Comparison of ENCODE assay signal across 8 cellular contexts in the genomic region with DNA sequence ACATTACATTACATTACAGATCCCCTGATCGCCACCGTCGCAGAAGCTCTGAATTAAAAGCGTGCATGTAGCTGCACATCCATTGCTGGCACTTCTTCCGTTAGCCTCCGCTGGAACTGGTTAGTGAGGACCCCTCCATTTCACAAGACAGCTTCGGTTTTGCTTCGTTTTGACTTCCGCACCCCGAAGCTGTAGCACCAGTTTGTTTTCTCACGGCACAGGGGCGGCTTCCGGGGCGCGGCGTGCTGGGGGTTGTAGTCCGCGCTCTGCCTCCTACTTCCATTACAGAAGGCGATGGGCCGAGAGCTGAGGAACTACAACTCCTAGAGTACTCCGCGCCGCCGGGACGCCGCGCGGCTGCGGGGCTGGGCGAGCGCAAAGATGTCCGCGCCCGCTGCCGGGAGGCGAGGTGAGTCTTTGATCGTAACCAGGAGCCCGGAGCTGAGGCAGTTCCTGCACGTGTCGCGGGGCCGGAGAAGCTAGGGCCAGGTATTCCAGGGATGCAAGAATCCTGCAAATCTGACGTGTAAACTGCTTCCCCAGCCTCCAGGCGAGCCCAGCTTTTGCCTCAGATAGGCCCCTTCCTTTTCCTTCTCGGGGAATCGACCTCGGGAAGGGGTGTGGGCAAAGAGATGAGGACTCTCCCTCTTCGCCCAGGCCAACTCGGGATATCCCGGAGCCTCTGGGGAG. TPM values are rescaled to one million over a fixed set of nuclear protein-coding genes. Genes with fewer than 3 reads are reported as not detected.
DNase-seq lines count a peak whose midpoint lies in the region; TF ChIP-seq lines count a peak whose summit lies in the region.

A gene (plus strand): TSS at position 352 of the 690 bp plus-strand sequence. CDS start 387 bp downstream, outside the sequence.

- no peaks in the 10 kb centered on the region for H3F3A ChIP-seq in Loucy (ENCODE audit: low read depth)
- no peaks in the 10 kb centered on the region for H3F3A ChIP-seq in neural cell (ENCODE audit: insufficient read depth, low read length, poor library complexity, severe bottlenecking)

- H3K9ac ChIP-seq in Loucy (ENCODE audit: low read depth, low read length, poor library complexity, severe bottlenecking) (peak within 1 kb of the TSS; percentile 97), neural cell (ENCODE audit: low read length) (peak within 1 kb of the TSS; percentile 76)

- H3K9me2 ChIP-seq in Loucy (replicated peaks; ENCODE audit: low read depth, low read length): no peaks in the 10 kb centered on the region
- H3K9me2 ChIP-seq in neural cell (ENCODE audit: insufficient read depth, low read length): no peaks in the 10 kb centered on the region

- H2AFZ ChIP-seq in Loucy (ENCODE audit: low read length) (peak within 1 kb of the TSS; percentile 83), neural cell (ENCODE audit: low read depth, low read length) (peak within 1 kb of the TSS; percentile 62)

- no peak for TF ChIP-seq EP300 in neural cell (conservative IDR thresholded peaks at IDR 0.05; ENCODE audit: poor library complexity, severe bottlenecking)
- TF ChIP-seq EP300 in stomach (IDR thresholded peaks at IDR 0.05): no peak

- intact Hi-C loops in stomach (cut with DNase I; ENCODE audit: low total_unique reads): loop anchor here (10.0 kb wide), 1 partner anchor 83 kb away; no protein-coding TSS in a partner anchor

- TF ChIP-seq RAD21 in neural cell (conservative IDR thresholded peaks at IDR 0.05): peak; percentile 33

- DNase-seq in EL (peak; percentile 96), H4 (ENCODE audit: low spot score) (peak; percentile 88), SHP77 treated with DMSO at 0.1 percent for 48 hours (lab: John Stamatoyannopoulos, UW) (peak; percentile 57), activated gamma-delta T cell (lab: John Stamatoyannopoulos, UW) (peak; percentile 91), fibroblast of the conjunctiva (ENCODE audit: low read depth) (peak; percentile 89), stomach (peak; percentile 96)

- no peak for TF ChIP-seq POLR2A in stomach (IDR thresholded peaks at IDR 0.05)

- H3K4me2 ChIP-seq in Loucy (ENCODE audit: low read depth, low read length, poor library complexity, severe bottlenecking) (peak within 1 kb of the TSS; percentile 96), neural cell (ENCODE audit: low read length) (peak within 1 kb of the TSS; percentile 68)

- peaks cover 17% of the 10 kb centered on the region for H4K20me1 ChIP-seq in Loucy (ENCODE audit: insufficient read depth, low read length, poor library complexity, severe bottlenecking)
- H4K20me1 ChIP-seq in neural cell (ENCODE audit: insufficient read depth): no peaks in the 10 kb centered on the region

- peaks cover 62% of the 10 kb centered on the region for H3K79me2 ChIP-seq in Loucy (ENCODE audit: insufficient read depth, low read length)
- H3K79me2 ChIP-seq in neural cell (replicated peaks; ENCODE audit: insufficient read depth, low read length): peaks cover 10% of the 10 kb centered on the region

- 0 to 1% (median 0%) methylated on average over 32 to 50 of the region's 50 CpGs for WGBS in stomach, 5 donors

- TF ChIP-seq CTCF in Loucy (conservative IDR thresholded peaks at IDR 0.05; ENCODE audit: low read length) (no peak), neural cell (IDR thresholded peaks at IDR 0.05; ENCODE audit: poor library complexity, severe bottlenecking) (no peak), stomach (IDR thresholded peaks at IDR 0.05) (no peak)

- H3K4me3 ChIP-seq in Loucy (ENCODE audit: low read length, poor library complexity, severe bottlenecking) (peak within 1 kb of the TSS; percentile 90), neural cell (ENCODE audit: low read length) (peak within 1 kb of the TSS; percentile 88), stomach (peak within 1 kb of the TSS; percentile 73 to 95 (median 85))

- peaks cover 3% of the 10 kb centered on the region for H3K27me3 ChIP-seq in Loucy (ENCODE audit: insufficient read depth, low read length, poor library complexity, severe bottlenecking)
- no peaks in the 10 kb centered on the region for H3K27me3 ChIP-seq in neural cell (ENCODE audit: insufficient read depth, low read depth, low read length)
- H3K27me3 ChIP-seq in stomach: no peaks in the 10 kb centered on the region

- H3K36me3 ChIP-seq in Loucy (ENCODE audit: insufficient read depth, low read length) (peaks cover 6% of the 10 kb centered on the region; the same call in 1 of the 2 replicates), neural cell (ENCODE audit: insufficient read depth, low read length) (no peaks in the 10 kb centered on the region), stomach (peaks cover 9 to 36% (median 34%) of the 10 kb centered on the region in 4 donors)

- H3K4me1 ChIP-seq in Loucy (ENCODE audit: insufficient read depth, low read length, poor library complexity, severe bottlenecking): peaks cover 41% of the 10 kb centered on the region
- H3K4me1 ChIP-seq in stomach: peaks cover 22 to 52% (median 37%) of the 10 kb centered on the region in 4 donors

- H3K27ac ChIP-seq in neural cell (ENCODE audit: low read length) (peak within 1 kb of the TSS; percentile 62), stomach (peak within 1 kb of the TSS; percentile 82 to 89 (median 89))

- H3K9me3 ChIP-seq in Loucy (ENCODE audit: insufficient read depth, low read depth, low read length) (no peaks in the 10 kb centered on the region), neural cell (ENCODE audit: low read length) (no peaks in the 10 kb centered on the region), stomach (no peaks in the 10 kb centered on the region)

TF ChIP-seq in neural cell, 6 proteins besides CTCF, POLR2A, EP300 and RAD21:
- TF ChIP-seq POLR2AphosphoS5 (IDR thresholded peaks at IDR 0.05): peak; percentile 78
- TF ChIP-seq, protein P1, sequence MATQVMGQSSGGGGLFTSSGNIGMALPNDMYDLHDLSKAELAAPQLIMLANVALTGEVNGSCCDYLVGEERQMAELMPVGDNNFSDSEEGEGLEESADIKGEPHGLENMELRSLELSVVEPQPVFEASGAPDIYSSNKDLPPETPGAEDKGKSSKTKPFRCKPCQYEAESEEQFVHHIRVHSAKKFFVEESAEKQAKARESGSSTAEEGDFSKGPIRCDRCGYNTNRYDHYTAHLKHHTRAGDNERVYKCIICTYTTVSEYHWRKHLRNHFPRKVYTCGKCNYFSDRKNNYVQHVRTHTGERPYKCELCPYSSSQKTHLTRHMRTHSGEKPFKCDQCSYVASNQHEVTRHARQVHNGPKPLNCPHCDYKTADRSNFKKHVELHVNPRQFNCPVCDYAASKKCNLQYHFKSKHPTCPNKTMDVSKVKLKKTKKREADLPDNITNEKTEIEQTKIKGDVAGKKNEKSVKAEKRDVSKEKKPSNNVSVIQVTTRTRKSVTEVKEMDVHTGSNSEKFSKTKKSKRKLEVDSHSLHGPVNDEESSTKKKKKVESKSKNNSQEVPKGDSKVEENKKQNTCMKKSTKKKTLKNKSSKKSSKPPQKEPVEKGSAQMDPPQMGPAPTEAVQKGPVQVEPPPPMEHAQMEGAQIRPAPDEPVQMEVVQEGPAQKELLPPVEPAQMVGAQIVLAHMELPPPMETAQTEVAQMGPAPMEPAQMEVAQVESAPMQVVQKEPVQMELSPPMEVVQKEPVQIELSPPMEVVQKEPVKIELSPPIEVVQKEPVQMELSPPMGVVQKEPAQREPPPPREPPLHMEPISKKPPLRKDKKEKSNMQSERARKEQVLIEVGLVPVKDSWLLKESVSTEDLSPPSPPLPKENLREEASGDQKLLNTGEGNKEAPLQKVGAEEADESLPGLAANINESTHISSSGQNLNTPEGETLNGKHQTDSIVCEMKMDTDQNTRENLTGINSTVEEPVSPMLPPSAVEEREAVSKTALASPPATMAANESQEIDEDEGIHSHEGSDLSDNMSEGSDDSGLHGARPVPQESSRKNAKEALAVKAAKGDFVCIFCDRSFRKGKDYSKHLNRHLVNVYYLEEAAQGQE (IDR thresholded peaks at IDR 0.05; ENCODE audit: borderline replicate concordance): peak; percentile 30
- TF ChIP-seq TAF1 (IDR thresholded peaks at IDR 0.05; ENCODE audit: low read depth): peak; percentile 23
- peak; percentile 49 for TF ChIP-seq SMC3 (conservative IDR thresholded peaks at IDR 0.05; ENCODE audit: poor library complexity)
- no peak for TF ChIP-seq EZH2 (IDR thresholded peaks at IDR 0.05; ENCODE audit: borderline replicate concordance, insufficient read depth, low read length, poor library complexity, severe bottlenecking)
- TF ChIP-seq MXI1 (conservative IDR thresholded peaks at IDR 0.05; ENCODE audit: poor library complexity, severe bottlenecking): peak; percentile 99

RNA-seq across cellular contexts. Expression of the gene that starts here (rescaled TPM):
- total RNA-seq in H4 (2014; rRNA removed; shearing (Covaris generic)): 8.5 and 8.6 TPM in 2 replicates
- polyA plus RNA-seq in neural cell: 30.2 and 43.3 TPM in 2 replicates
- polyA minus RNA-seq in neural cell: 47.5 and 49.2 TPM in 2 replicates
- total RNA-seq in stomach: 100 to 1,000 TPM in 1 of 5 donors, 10 to 100 TPM in 4; 11.7 to 564 (median 17.9) TPM
- polyA plus RNA-seq in stomach: 10 to 100 TPM in 2 of 3 donors, 1 to 10 TPM in 1; 6.7 to 20.5 (median 12.7) TPM

Comparison
In these comparisons a context has a peak if more than half of its experiments do, and no peak if none do; other contexts are left out.
1. Peak in every context shown above with its lines: DNase-seq, H3K4me3 ChIP-seq and H3K27ac ChIP-seq.